ENCODE assay signal across 2 cellular contexts in the genomic region with DNA sequence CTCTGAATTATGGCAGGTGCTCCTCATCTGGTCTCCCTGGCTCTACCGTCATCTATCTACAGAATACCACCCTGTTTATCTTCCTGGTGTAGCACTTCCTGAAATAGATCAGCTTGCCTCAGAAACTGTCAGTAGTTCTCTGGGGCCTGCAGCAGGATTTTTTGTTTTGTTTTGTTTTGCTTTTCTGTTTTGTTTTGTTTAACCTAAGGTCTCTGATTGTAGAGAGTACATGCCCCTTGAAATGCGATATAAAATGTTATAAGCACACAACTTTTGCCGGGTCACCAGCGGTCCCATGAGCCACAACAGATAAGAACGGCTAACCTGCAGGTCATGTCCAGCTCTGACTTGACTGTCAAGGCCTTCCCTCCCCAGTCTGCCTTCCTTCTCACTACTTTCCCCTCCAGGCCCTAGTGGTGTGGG.
A peak's percentile ranks its signal among the peaks of the same experiment; 100 is the strongest.
TF ChIP-seq lines count a peak whose summit lies in the region.

No MANE protein-coding gene starts in this region.

TF ChIP-seq in liver, 16 proteins besides CTCF, POLR2A, EP300 and RAD21:
- TF ChIP-seq JUND (IDR thresholded peaks at IDR 0.05) (no peak), NR2F2 (IDR thresholded peaks at IDR 0.05) (peak; percentile 56)

TF ChIP-seq in HepG2, 621 proteins besides CTCF, POLR2A, EP300 and RAD21:
- TF ChIP-seq ZNF619 (CRISPR knock-in tag; IDR thresholded peaks at IDR 0.05): no peak
- no peak for TF ChIP-seq DZIP1 (CRISPR knock-in tag; IDR thresholded peaks at IDR 0.05)
- no peak for TF ChIP-seq ZNF24 (IDR thresholded peaks at IDR 0.05)
- no peak for TF ChIP-seq CHD2 (IDR thresholded peaks at IDR 0.05; ENCODE audit: low read depth, low read length)
- TF ChIP-seq SSRP1 (CRISPR knock-in tag; IDR thresholded peaks at IDR 0.05): no peak
- no peak for TF ChIP-seq NCOA2 (CRISPR knock-in tag; IDR thresholded peaks at IDR 0.05)
- no peak for TF ChIP-seq ZNF749 (CRISPR knock-in tag; IDR thresholded peaks at IDR 0.05; ENCODE audit: borderline replicate concordance)
- no peak for TF ChIP-seq ZNF101 (CRISPR knock-in tag; IDR thresholded peaks at IDR 0.05; ENCODE audit: borderline replicate concordance, low read depth)
- TF ChIP-seq KAT2B (IDR thresholded peaks at IDR 0.05; ENCODE audit: borderline replicate concordance, low read depth, low read length): no peak
- no peak for TF ChIP-seq HOXD1 (CRISPR knock-in tag; IDR thresholded peaks at IDR 0.05)
- TF ChIP-seq E2F1 (CRISPR knock-in tag; IDR thresholded peaks at IDR 0.05): no peak
- TF ChIP-seq KLF6 (CRISPR knock-in tag; IDR thresholded peaks at IDR 0.05): no peak
- no peak for TF ChIP-seq RFX5 (IDR thresholded peaks at IDR 0.05; ENCODE audit: low read depth, low read length)
